ENCODE assay signal across 10 cellular contexts in genomic region chr5:143376911-143377838, GRCh38. TPM values are rescaled to one million over a fixed set of nuclear protein-coding genes. Genes with fewer than 3 reads are reported as not detected.
DNase-seq lines count a peak whose midpoint lies in the region; ATAC-seq, FAIRE-seq and TF ChIP-seq lines count a peak whose summit lies in the region.
"Had no signal": no experiment of that assay in that cellular context is flagged by ENCODE, and none has a peak within 500 bp of the region (broad histone marks: within the 10 kb centered on the region; RNA-seq: fewer than 3 reads in every experiment).

No MANE protein-coding gene starts in this region.

- POLR2A ChIA-PET in A549 (lab: Yijun Ruan, JAX) = interaction anchor here (0.6 to 1.1 kb wide), 2 partner anchors 19 to 165 kb away, joined by 3 to 4 read pairs; no protein-coding TSS in a partner anchor

- H3K27ac ChIP-seq in A549 (peak overlapping the region; percentile 1 to 73; a peak in 3 of 6 replicates), GM23248 (peak overlapping the region; percentile 38)

- H3K4me3 ChIP-seq in A549 (no peak overlapping the region), GM23248 (no peak overlapping the region)

- in situ Hi-C loops in GM23248 (cut with MboI) = no loop called here

- no peak overlapping the region for H3K4me3 Mint-ChIP-seq in glutamatergic neuron (ENCODE audit: unreplicated experiment)
- H3K4me3 Mint-ChIP-seq: brain had no signal

- peaks cover 86% of the 10 kb centered on the region for H3F3A ChIP-seq in GM23248 (ENCODE audit: insufficient read depth)

- peaks cover 100% of the 10 kb centered on the region for H3K79me2 ChIP-seq in GM23248 (ENCODE audit: insufficient read depth)

- H3K9me2 ChIP-seq in GM23248 (ENCODE audit: insufficient read depth) = no peaks in the 10 kb centered on the region

- no peaks in the 10 kb centered on the region for H3K36me3 Mint-ChIP-seq in glutamatergic neuron (ENCODE audit: unreplicated experiment)

- WGBS in A549 (ENCODE audit: missing lambda C conversion rate) = 65% methylated on average over 5 of the region's 5 CpGs
- 67 to 77% methylated on average over 5 of the region's 5 CpGs for WGBS in GM23248 (ENCODE audit: low coverage in 1 of 2, low lambda C conversion rate in 2 of 2, missing lambda C conversion rate in 2 of 2), 2 experiments

- no peak for TF ChIP-seq EP300 in A549 (IDR thresholded peaks at IDR 0.05)

- ATAC-seq in A549 = peak; percentile 70 to 76
- ATAC-seq in SK-N-SH treated with all-trans-retinoic acid at 6 μM for 48 hours = peak; percentile 88

- H3K4me2 ChIP-seq in A549 (peak overlapping the region; percentile 53), GM23248 (ENCODE audit: unreplicated experiment) (peak overlapping the region; percentile 40)

- H3K27me3 ChIP-seq in GM23248 (replicated peaks; ENCODE audit: insufficient read depth) = no peaks in the 10 kb centered on the region

- H3K9me3 ChIP-seq in A549 = no peaks in the 10 kb centered on the region
- no peaks in the 10 kb centered on the region for H3K9me3 ChIP-seq in GM23248 (ENCODE audit: low read depth)

- H3K36me3 ChIP-seq in GM23248 (ENCODE audit: low read depth) = 0 out of 2 replicates have a peak, but pooled peaks cover 4% of the 10 kb centered on the region

- H3K9ac ChIP-seq in GM23248 = no peak overlapping the region

- H3K4me1 ChIP-seq in A549 = peaks cover 75% of the 10 kb centered on the region
- peaks cover 71% of the 10 kb centered on the region for H3K4me1 ChIP-seq in GM23248 (ENCODE audit: insufficient read depth)

- no peaks in the 10 kb centered on the region for H3K4me1 Mint-ChIP-seq in glutamatergic neuron (ENCODE audit: low read depth, unreplicated experiment)

- no peak overlapping the region for H3K27ac Mint-ChIP-seq in glutamatergic neuron (ENCODE audit: unreplicated experiment)

- DNase-seq in A549 (ENCODE audit: low read depth in 1 of 2, low spot score in 1 of 2) = peak in 1 of 2 experiments; percentile 64
- peak; percentile 59 for DNase-seq in GM23248
- peak; percentile 35 for DNase-seq in iPS DF 19.7 (ENCODE audit: low read depth, low spot score)
- no peak for DNase-seq in activated CD4-positive, CD25-positive, alpha-beta regulatory T cell (lab: John Stamatoyannopoulos, UW)
- no peak for DNase-seq in COR-L47 (lab: John Stamatoyannopoulos, UW)
- no peak for DNase-seq in NCI-H1930 (lab: John Stamatoyannopoulos, UW)
- no peak for DNase-seq in glutamatergic neuron
- DNase-seq: NCI-H2227 treated with DMSO at 0.1 percent for 48 hours had no signal

- TF ChIP-seq POLR2A in A549 (IDR thresholded peaks at IDR 0.05; ENCODE audit: low read length) = no peak

- peaks cover 78% of the 10 kb centered on the region for H4K20me1 ChIP-seq in GM23248 (ENCODE audit: insufficient read depth)

- CTCF ChIA-PET in A549 (lab: Yijun Ruan, JAX) = interaction anchor here (0.6 to 1.3 kb wide), 6 partner anchors 12 to 677 kb away, joined by 3 to 4 read pairs (median 3); partner anchors contain the start of gene NR3C1

- TF ChIP-seq CTCF in A549 (IDR thresholded peaks at IDR 0.05) (no peak), glutamatergic neuron (IDR thresholded peaks at IDR 0.05; ENCODE audit: partially characterized antibody, unreplicated experiment) (no peak)

- H3K9me3 Mint-ChIP-seq in glutamatergic neuron (ENCODE audit: unreplicated experiment) = no peaks in the 10 kb centered on the region

- no peak overlapping the region for H2AFZ ChIP-seq in GM23248

- no peaks in the 10 kb centered on the region for H3K27me3 Mint-ChIP-seq in glutamatergic neuron (ENCODE audit: unreplicated experiment)

- no peak for TF ChIP-seq RAD21 in A549 (conservative IDR thresholded peaks at IDR 0.05 in 1 of 2, IDR thresholded peaks at IDR 0.05 in 1 of 2)

- no peak for FAIRE-seq in A549 (lab: Jason Lieb, UNC)

TF ChIP-seq in A549, 52 proteins besides CTCF, POLR2A, EP300 and RAD21:
- TF ChIP-seq CEBPB (IDR thresholded peaks at IDR 0.05) (peak; percentile 45 to 76; a peak in 3 of 4 replicates), POLR2AphosphoS2 (conservative IDR thresholded peaks at IDR 0.05; ENCODE audit: low read length) (peak; percentile 95), HOXA7 (CRISPR knock-in tag; IDR thresholded peaks at IDR 0.05) (0 out of 2 replicates have a peak, but pooled peaks have one; percentile 7), HOXB5 (CRISPR knock-in tag; IDR thresholded peaks at IDR 0.05) (no peak), EHMT2 (IDR thresholded peaks at IDR 0.05; ENCODE audit: low read depth) (no peak), RARB (CRISPR knock-in tag; IDR thresholded peaks at IDR 0.05) (peak; percentile 32; the same call in 1 of the 2 replicates), BHLHE40 (IDR thresholded peaks at IDR 0.05; ENCODE audit: low read depth, low read length) (no peak), FOSB (CRISPR knock-in tag; IDR thresholded peaks at IDR 0.05) (0 out of 2 replicates have a peak, but pooled peaks have one; percentile 31), JUNB (IDR thresholded peaks at IDR 0.05) (peak; percentile 35; the same call in 1 of the 2 replicates), FOSL2 (IDR thresholded peaks at IDR 0.05) (0 out of 2 replicates have a peak, but pooled peaks have one; percentile 28), FOSL2 (CRISPR knock-in tag; IDR thresholded peaks at IDR 0.05) (peak; percentile 76)

TF ChIP-seq in SK-N-SH treated with all-trans-retinoic acid at 6 μM for 48 hours, 23 proteins besides CTCF, POLR2A, EP300 and RAD21:
- TF ChIP-seq ZC3H10 (CRISPR knock-in tag; IDR thresholded peaks at IDR 0.05) (no peak), ZNF70 (CRISPR knock-in tag; IDR thresholded peaks at IDR 0.05) (peak; percentile 39; the same call in 1 of the 2 replicates), CREB5 (CRISPR knock-in tag; IDR thresholded peaks at IDR 0.05; ENCODE audit: low read depth) (peak; percentile 40; the same call in 1 of the 2 replicates), ISL1 (CRISPR knock-in tag; IDR thresholded peaks at IDR 0.05) (peak; percentile 36; the same call in 1 of the 2 replicates), CSDC2 (CRISPR knock-in tag; IDR thresholded peaks at IDR 0.05) (no peak), TOX (CRISPR knock-in tag; IDR thresholded peaks at IDR 0.05; ENCODE audit: borderline replicate concordance) (no peak), GLIS3 (CRISPR knock-in tag; IDR thresholded peaks at IDR 0.05) (no peak), TSHZ2 (CRISPR knock-in tag; IDR thresholded peaks at IDR 0.05) (no peak)

RNA-seq across cellular contexts. Expression of gene NR3C1, which starts 26.3 kb away (rescaled TPM):
- polyA plus RNA-seq in A549 (2011; rRNA removed) (73.0 and 79.5 TPM in 2 replicates), A549 (2017; fragmentation: RNase III; extraction: RNeasy Plus Mini Kit Qiagen cat#74134 plus additional on column Dnase treatment) (46.5 to 48.8 TPM (median 48.2 TPM) in 3 replicates), GM23248 (2016; fragmentation: Nextera tagmentation; extraction: Ambion mirVana) (100 and 103 TPM in 2 replicates)
- polyA plus RNA-seq in A549 (2012; cell fraction: cytosol; rRNA removed) = 14.9 and 18.7 TPM in 2 replicates
- 10.0 and 13.8 TPM in 2 replicates for polyA plus RNA-seq in A549 (2012; cell fraction: nucleus; rRNA removed)
- polyA minus RNA-seq in A549 (2011; rRNA and poly(A)+ RNA removed) = 82.2 and 84.0 TPM in 2 replicates
- 121 and 125 TPM in 2 replicates for total RNA-seq in GM23248 (2014; rRNA removed; shearing (Covaris generic))
- 2.3 TPM for total RNA-seq in glutamatergic neuron (ENCODE audit: unreplicated experiment)

Comparison
In these comparisons a context has a peak if more than half of its experiments do, and no peak if none do; other contexts are left out.
1. DNase-seq: peak in GM23248 (single experiment) and iPS DF 19.7 (single experiment); none in activated CD4-positive, CD25-positive, alpha-beta regulatory T cell (0 of 4), COR-L47 (single experiment), NCI-H1930 (0 of 2) and glutamatergic neuron (single experiment).
2. RNA of gene NR3C1, which starts 26.3 kb away (total RNA-seq): 121 to 125 TPM in GM23248; 2.3 TPM in glutamatergic neuron (single experiment); every median in the first group is over 10 times any median in the second.
3. Of the 1 proteins assayed by ChIP-seq in both A549 and SK-N-SH treated with all-trans-retinoic acid at 6 μM for 48 hours: peak only in A549: RARB; only in SK-N-SH treated with all-trans-retinoic acid at 6 μM for 48 hours: none; in both: none; in neither: 0.